In the genomic region with DNA sequence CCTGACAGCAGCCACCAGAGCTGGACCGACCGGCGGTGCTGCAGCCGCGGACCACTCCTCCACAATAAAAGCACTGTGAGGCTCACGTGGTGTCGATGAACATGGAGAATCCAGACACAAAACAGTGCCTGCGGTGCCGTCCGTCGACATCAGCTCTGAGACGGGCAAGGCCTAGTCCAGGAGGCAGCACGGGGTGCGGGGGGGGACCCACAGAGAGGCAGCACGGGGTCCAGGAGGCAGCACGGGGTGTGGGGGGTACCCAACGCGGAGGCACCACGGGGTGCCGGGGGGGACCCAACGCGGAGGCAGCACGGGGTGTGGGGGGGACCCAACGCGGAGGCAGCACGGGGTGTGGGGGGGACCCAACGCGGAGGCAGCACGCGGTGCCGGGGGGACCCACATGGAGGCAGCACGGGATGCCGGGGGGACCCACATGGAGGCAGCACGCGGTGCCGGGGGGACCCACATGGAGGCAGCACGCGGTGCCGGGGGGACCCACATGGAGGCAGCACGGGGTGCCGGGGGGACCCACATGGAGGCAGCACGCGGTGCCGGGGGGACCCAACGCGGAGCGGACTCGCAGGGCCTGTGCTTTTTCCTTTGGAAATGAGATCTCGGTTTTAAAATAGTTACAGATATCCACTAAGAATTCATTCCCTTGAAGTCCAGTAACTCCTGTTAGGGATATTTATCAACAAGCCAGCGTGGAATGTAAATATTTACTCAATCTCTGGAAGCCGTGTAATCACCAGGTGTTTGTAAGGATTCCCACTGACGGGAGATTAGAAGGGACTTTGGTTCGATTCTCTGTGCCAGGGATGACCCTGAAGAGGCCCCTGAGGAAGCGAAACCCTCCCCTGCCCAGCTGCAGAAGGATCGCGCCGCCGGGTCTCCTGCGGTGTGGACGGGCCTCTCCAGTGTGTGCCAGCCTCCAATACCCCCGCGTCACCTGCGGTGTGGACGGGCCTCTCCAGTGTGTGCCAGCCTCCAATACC, we compare ENCODE assay signal across 21 cellular contexts. TPM values are rescaled to one million over a fixed set of nuclear protein-coding genes. Genes with fewer than 3 reads are reported as not detected.
DNase-seq lines count a peak whose midpoint lies in the region; FAIRE-seq and TF ChIP-seq lines count a peak whose summit lies in the region.
"Had no signal": no experiment of that assay in that cellular context is flagged by ENCODE, and none has a peak within 500 bp of the region (broad histone marks: within the 10 kb centered on the region; RNA-seq: fewer than 3 reads in every experiment).

No MANE protein-coding gene starts in this region.

- TF ChIP-seq CTCF in transverse colon (IDR thresholded peaks at IDR 0.05), result no peak

- no peak overlapping the region for H3K4me2 ChIP-seq in mesendoderm (ENCODE audit: low read length)

- WGBS in mesendoderm (ENCODE audit: extremely low coverage, insufficient coverage, low lambda C conversion rate), result no CpG with 5 or more reads among the region's 64 CpGs
- 82 to 86% methylated on average over 21 to 41 of the region's 64 CpGs for WGBS in transverse colon (ENCODE audit: low coverage in 1 of 2), 2 donors
- WGBS in small intestine, 3 donors, result 65 to 75% (median 71%) methylated on average over 52 to 64 of the region's 64 CpGs

- H4K5ac ChIP-seq in mesendoderm (ENCODE audit: low read length), result no peak overlapping the region

- H3K23ac ChIP-seq in mesendoderm (ENCODE audit: low read length), result no peak overlapping the region

- TF ChIP-seq EP300 in transverse colon (IDR thresholded peaks at IDR 0.05; ENCODE audit: low read depth), result no peak

- H3K27ac ChIP-seq in duodenal mucosa (ENCODE audit: low read depth, low read length), result peak overlapping the region; percentile 32
- H3K27ac ChIP-seq in mesendoderm (ENCODE audit: low read depth, low read length), result no peak overlapping the region
- peak overlapping the region; percentile 9 to 55 (median 45) for H3K27ac ChIP-seq in transverse colon
- H3K27ac ChIP-seq in small intestine (ENCODE audit: low read depth in 1 of 2, low read length in 1 of 2), result no peak overlapping the region
- H3K27ac ChIP-seq: dorsolateral prefrontal cortex, left lung, upper lobe of left lung had no signal

- no peak overlapping the region for H3K56ac ChIP-seq in mesendoderm (ENCODE audit: low read length)

- H3K79me1 ChIP-seq in mesendoderm (ENCODE audit: low read length), result no peaks in the 10 kb centered on the region

- peaks cover 0 to 3% of the 10 kb centered on the region in 2 donors for H3K4me1 ChIP-seq in duodenal mucosa (ENCODE audit: control insufficient read depth in 1 of 2, insufficient read depth in 2 of 2, low read length in 2 of 2)
- H3K4me1 ChIP-seq in mesendoderm (ENCODE audit: control insufficient read depth, low read depth, low read length), result no peaks in the 10 kb centered on the region
- peaks cover 4 to 16% (median 5%) of the 10 kb centered on the region in 4 donors for H3K4me1 ChIP-seq in transverse colon
- peaks cover 0 to 2% of the 10 kb centered on the region in 2 donors for H3K4me1 ChIP-seq in small intestine (ENCODE audit: control insufficient read depth in 2 of 2, insufficient read depth in 1 of 2, low read depth in 1 of 2, low read length in 1 of 2)
- H3K4me1 ChIP-seq: HAP-1 had no signal

- intact Hi-C loops in transverse colon (cut with DNase I; ENCODE audit: low total_unique reads), result no loop called here

- H3K27me3 ChIP-seq in duodenal mucosa (ENCODE audit: control insufficient read depth in 1 of 2, insufficient read depth in 2 of 2, low read length in 2 of 2) (no peaks in the 10 kb centered on the region), mesendoderm (ENCODE audit: insufficient read depth, low read length, poor library complexity) (no peaks in the 10 kb centered on the region), transverse colon (no peaks in the 10 kb centered on the region), small intestine (ENCODE audit: control insufficient read depth in 2 of 2, insufficient read depth in 2 of 2, low read length in 2 of 2) (no peaks in the 10 kb centered on the region)
- H3K27me3 ChIP-seq: dorsolateral prefrontal cortex, left lung, upper lobe of left lung had no signal

- H3K9me3 ChIP-seq in duodenal mucosa (ENCODE audit: control insufficient read depth in 1 of 2, low read length in 2 of 2) (peaks cover 0 to 3% of the 10 kb centered on the region in 2 donors), transverse colon (no peaks in the 10 kb centered on the region), small intestine (ENCODE audit: control insufficient read depth, low read depth) (no peaks in the 10 kb centered on the region)
- H3K9me3 ChIP-seq: left lung had no signal

- no peak overlapping the region for H2AK5ac ChIP-seq in mesendoderm (ENCODE audit: low read length)

- H3K9ac ChIP-seq in duodenal mucosa (ENCODE audit: low read depth in 1 of 2, low read length in 2 of 2), result no peak overlapping the region
- H3K9ac ChIP-seq in mesendoderm (ENCODE audit: low read length), result no peak overlapping the region

- no peak overlapping the region for H3K4ac ChIP-seq in mesendoderm (ENCODE audit: low read depth, low read length)

- H3K4me3 ChIP-seq in duodenal mucosa (ENCODE audit: low read depth in 1 of 2, low read length in 2 of 2) (no peak overlapping the region), mesendoderm (ENCODE audit: low read length) (no peak overlapping the region), transverse colon (no peak overlapping the region), small intestine (ENCODE audit: low read depth in 1 of 2, low read length in 2 of 2) (no peak overlapping the region)
- H3K4me3 ChIP-seq: dorsolateral prefrontal cortex, HAP-1, left lung, upper lobe of left lung had no signal

- H3K79me2 ChIP-seq in mesendoderm (ENCODE audit: control insufficient read depth, insufficient read depth, low read length), result no peaks in the 10 kb centered on the region

- H3K18ac ChIP-seq in mesendoderm (ENCODE audit: low read length), result no peak overlapping the region

- H2BK120ac ChIP-seq in mesendoderm (ENCODE audit: low read depth, low read length), result no peak overlapping the region

- H3K36me3 ChIP-seq in duodenal mucosa (ENCODE audit: control insufficient read depth in 1 of 2, insufficient read depth in 2 of 2, low read length in 2 of 2) (no peaks in the 10 kb centered on the region), mesendoderm (ENCODE audit: control insufficient read depth, insufficient read depth, low read length) (no peaks in the 10 kb centered on the region), transverse colon (no peaks in the 10 kb centered on the region), small intestine (ENCODE audit: control insufficient read depth in 2 of 2, insufficient read depth in 2 of 2, low read length in 2 of 2) (no peaks in the 10 kb centered on the region)
- H3K36me3 ChIP-seq: HAP-1, left lung, upper lobe of left lung had no signal

- no peak overlapping the region for H2BK15ac ChIP-seq in mesendoderm (replicated peaks; ENCODE audit: low read depth)

- no peak for TF ChIP-seq POLR2A in transverse colon (IDR thresholded peaks at IDR 0.05)

- in situ Hi-C loops in transverse colon (cut with MboI; ENCODE audit: low pct_ligation_motif_present in 1 of 4, low pct_unique_long_range_greater_than_20kb in 1 of 4, low sequenced_read_pairs in 3 of 4), result no loop called here

- no peak overlapping the region for H2BK5ac ChIP-seq in mesendoderm (ENCODE audit: low read length)

- H4K8ac ChIP-seq in mesendoderm (ENCODE audit: low read depth, low read length), result no peak overlapping the region

- DNase-seq in NCI-H748 (lab: John Stamatoyannopoulos, UW; ENCODE audit: unreplicated experiment) (peak; percentile 18), NCI-H748 treated with DMSO at 0.1 percent for 48 hours (lab: John Stamatoyannopoulos, UW) (no peak), mesendoderm (peak; percentile 35), transverse colon (no peak), HuH-7.5 (ENCODE audit: low spot score) (no peak), small intestine (no peak), NCI-H510A treated with DMSO at 0.1 percent for 48 hours (lab: John Stamatoyannopoulos, UW) (no peak)
- DNase-seq: activated CD4-positive, alpha-beta T cell treated with anti-CD3 and anti-CD28 coated beads, Interleukin-2, amount 50 U/mL, for 1 hour; activated T-cell treated with anti-CD3 and anti-CD28 coated beads for 4 hours; caudate nucleus; dorsolateral prefrontal cortex; erythroblast; NCI-H2029; NCI-H510A; Right ventricle myocardium superior had no signal

- FAIRE-seq in small intestine (lab: Jason Lieb, UNC), result no peak
- FAIRE-seq: D721Med had no signal

RNA-seq across cellular contexts. Expression of gene COL6A1, which starts 52.1 kb away (rescaled TPM):
- polyA plus RNA-seq in mesendoderm (2013, experiment 1 of 2), result 187 TPM
- 175 TPM for polyA plus RNA-seq in mesendoderm (2013, experiment 2 of 2)
- 100 to 1,000 TPM; 166 to 580 (median 346) TPM for total RNA-seq in transverse colon
- 10 to 100 TPM in 1 of 3 donors, 1 to 10 TPM in 2; 6.0 to 85.7 (median 9.7) TPM for polyA plus RNA-seq in small intestine
- polyA plus RNA-seq: IgD-negative memory B cell had no signal

Comparison
In these comparisons a context has a peak if more than half of its experiments do, and no peak if none do; other contexts are left out.
1. DNase-seq: peak in NCI-H748 (single experiment) and mesendoderm (single experiment); none in NCI-H748 treated with DMSO at 0.1 percent for 48 hours (single experiment), transverse colon (single experiment), HuH-7.5 (single experiment), small intestine (single experiment) and NCI-H510A treated with DMSO at 0.1 percent for 48 hours (single experiment).
2. H3K27ac ChIP-seq: peak in duodenal mucosa (single experiment) and transverse colon (4 of 4); none in mesendoderm (single experiment) and small intestine (0 of 2).